14 cellular contexts compared by ENCODE assay signal in genomic region chr10:72954596-72955569, GRCh38. TPM values are rescaled to one million over a fixed set of nuclear protein-coding genes. Genes with fewer than 3 reads are reported as not detected.
DNase-seq lines count a peak whose midpoint lies in the region; ATAC-seq and TF ChIP-seq lines count a peak whose summit lies in the region.
"Had no signal": no experiment of that assay in that cellular context is flagged by ENCODE, and none has a peak within 500 bp of the region (broad histone marks: within the 10 kb centered on the region; RNA-seq: fewer than 3 reads in every experiment).

Gene PLA2G12B, minus strand, starts transcription at chr10:72954806. Its CDS starts 121 bp downstream, at chr10:72954685.

- WGBS in SK-N-SH (ENCODE audit: low lambda C conversion rate), result 60% methylated on average over 9 of the region's 12 CpGs
- WGBS in liver, result 34% methylated on average over 12 of the region's 12 CpGs
- WGBS in aorta, 2 donors, result 82 to 83% methylated on average over 12 of the region's 12 CpGs

- no peak for TF ChIP-seq RAD21 in SK-N-SH (IDR thresholded peaks at IDR 0.05; ENCODE audit: low read length)
- TF ChIP-seq RAD21 in liver (IDR thresholded peaks at IDR 0.05), result peak in 1 of 2 donors; percentile 26

- no peak within 1 kb of the TSS for H3K27ac ChIP-seq in SK-N-SH (ENCODE audit: low read depth in 2 of 2, low read length in 1 of 2)
- H3K27ac ChIP-seq in liver (ENCODE audit: low read depth in 1 of 2, low read length in 2 of 2), result peak within 1 kb of the TSS; percentile 93 to 99
- no peak within 1 kb of the TSS for H3K27ac ChIP-seq in aorta (ENCODE audit: low read depth in 1 of 2, low read length in 2 of 2)

- intact Hi-C loops in aorta (cut with DNase I), result no loop called here

- H3K4me1 ChIP-seq in BE2C, result peaks cover 8% of the 10 kb centered on the region
- peaks cover 0 to 13% of the 10 kb centered on the region in 2 experiments; a peak in 1 of 4 replicates for H3K4me1 ChIP-seq in SK-N-SH (ENCODE audit: control insufficient read depth in 1 of 2, insufficient read depth in 2 of 2, low read depth in 1 of 2, low read length in 1 of 2)
- peaks cover 5 to 31% (median 11%) of the 10 kb centered on the region in 4 donors for H3K4me1 ChIP-seq in liver (ENCODE audit: control insufficient read depth in 4 of 4, insufficient read depth in 4 of 4, low read length in 3 of 4)
- H3K4me1 ChIP-seq in aorta (ENCODE audit: control insufficient read depth in 1 of 2, insufficient read depth in 2 of 2, low read length in 2 of 2), result no peaks in the 10 kb centered on the region

- CTCF ChIA-PET in SK-N-SH (lab: Yijun Ruan, JAX), result interaction anchor here (0.7 to 1.5 kb wide), 2 partner anchors 14 to 35 kb away, joined by 3 read pairs; no protein-coding TSS in a partner anchor

- ATAC-seq in aorta (ENCODE audit: low FRiP score), result no peak
- ATAC-seq in HG03280 (IDR thresholded peaks at IDR 0.05; ENCODE audit: unreplicated experiment), result no peak
- ATAC-seq in HG03135 (IDR thresholded peaks at IDR 0.05; ENCODE audit: unreplicated experiment), result no peak

- H3K9me2 ChIP-seq in SK-N-SH, result no peaks in the 10 kb centered on the region

- TF ChIP-seq EP300 in SK-N-SH (IDR thresholded peaks at IDR 0.05; ENCODE audit: borderline replicate concordance in 1 of 2, low read depth in 1 of 2, low read length in 1 of 2), result no peak

- no peak for TF ChIP-seq CTCF in BE2C (IDR thresholded peaks at IDR 0.05; ENCODE audit: low read depth, low read length)
- no peak for TF ChIP-seq CTCF in SK-N-SH (IDR thresholded peaks at IDR 0.05)
- peak; percentile 9 for TF ChIP-seq CTCF in liver (IDR thresholded peaks at IDR 0.05; ENCODE audit: low read depth, low read length, missing input control)

- no peaks in the 10 kb centered on the region for H3K36me3 ChIP-seq in BE2C
- no peaks in the 10 kb centered on the region for H3K36me3 ChIP-seq in SK-N-SH (replicated peaks in 1 of 2; ENCODE audit: control insufficient read depth in 1 of 2, insufficient read depth in 2 of 2, low read length in 1 of 2)
- H3K36me3 ChIP-seq in liver (ENCODE audit: control insufficient read depth in 4 of 4, insufficient read depth in 3 of 4, low read depth in 1 of 4, low read length in 3 of 4), result no peaks in the 10 kb centered on the region
- no peaks in the 10 kb centered on the region for H3K36me3 ChIP-seq in aorta (ENCODE audit: control insufficient read depth in 1 of 2, insufficient read depth in 2 of 2, low read length in 1 of 2)

- no peak within 1 kb of the TSS for H3K4me2 ChIP-seq in SK-N-SH

- H3K9ac ChIP-seq in SK-N-SH (no peak within 1 kb of the TSS), liver (ENCODE audit: low read depth in 1 of 2, low read length in 2 of 2) (peak within 1 kb of the TSS; percentile 90 to 97)

- no peaks in the 10 kb centered on the region for H3K9me3 ChIP-seq in BE2C
- H3K9me3 ChIP-seq in SK-N-SH, result no peaks in the 10 kb centered on the region
- H3K9me3 ChIP-seq in liver (ENCODE audit: control insufficient read depth in 4 of 4, low read length in 3 of 4), result no peaks in the 10 kb centered on the region
- H3K9me3 ChIP-seq in aorta (ENCODE audit: control insufficient read depth, low read length), result no peaks in the 10 kb centered on the region

- H4K20me1 ChIP-seq in SK-N-SH (ENCODE audit: insufficient read depth), result no peaks in the 10 kb centered on the region

- H2AFZ ChIP-seq in SK-N-SH (ENCODE audit: low read depth), result no peak within 1 kb of the TSS

- H3K4me3 ChIP-seq in BE2C (ENCODE audit: low read depth, low read length) (no peak within 1 kb of the TSS), SK-N-SH (ENCODE audit: low read depth in 2 of 2, low read length in 1 of 2) (no peak within 1 kb of the TSS), liver (ENCODE audit: low read depth in 1 of 3, low read length in 3 of 3) (peak within 1 kb of the TSS; percentile 67 to 90 (median 85)), aorta (ENCODE audit: low read length in 2 of 2) (no peak within 1 kb of the TSS)

- no peaks in the 10 kb centered on the region for H3K79me2 ChIP-seq in SK-N-SH (ENCODE audit: insufficient read depth)

- POLR2A ChIA-PET in SK-N-SH (lab: Yijun Ruan, JAX), result no interaction called here

- H3K27me3 ChIP-seq in BE2C (no peaks in the 10 kb centered on the region), SK-N-SH (ENCODE audit: insufficient read depth) (no peaks in the 10 kb centered on the region), liver (ENCODE audit: control insufficient read depth in 4 of 4, insufficient read depth in 4 of 4, low read length in 3 of 4) (no peaks in the 10 kb centered on the region), aorta (ENCODE audit: control insufficient read depth in 1 of 2, insufficient read depth in 2 of 2, low read length in 1 of 2) (no peaks in the 10 kb centered on the region)

- peak; percentile 44 for DNase-seq in BE2C
- DNase-seq in NCI-H187 (lab: John Stamatoyannopoulos, UW), result peak; percentile 13 to 25
- DNase-seq in SK-N-SH, result peak; percentile 38
- DNase-seq in SIG-M5 (lab: John Stamatoyannopoulos, UW), result no peak
- no peak for DNase-seq in aorta
- DNase-seq: activated gamma-delta T cell; HCEC 1CT; immature natural killer cell; stimulated activated CD4-positive, alpha-beta T cell treated with anti-CD3 and anti-CD28 coated beads, Interleukin-4, amount 100 ng/mL, for 24 hours had no signal

- H3F3A ChIP-seq in SK-N-SH (replicated peaks; ENCODE audit: insufficient read depth), result no peaks in the 10 kb centered on the region

TF ChIP-seq in SK-N-SH, 30 proteins besides CTCF, POLR2A, EP300 and RAD21 (continues in another document):
- TF ChIP-seq RCOR1 (IDR thresholded peaks at IDR 0.05; ENCODE audit: low read length) (no peak), TEAD4 (IDR thresholded peaks at IDR 0.05; ENCODE audit: borderline replicate concordance, insufficient read depth) (no peak), YY1 (IDR thresholded peaks at IDR 0.05; ENCODE audit: low read depth) (no peak), ZBTB33 (IDR thresholded peaks at IDR 0.05; ENCODE audit: borderline replicate concordance, low read depth) (no peak), NFIC (IDR thresholded peaks at IDR 0.05; ENCODE audit: borderline replicate concordance) (no peak), NRF1 (IDR thresholded peaks at IDR 0.05; ENCODE audit: low read depth, low read length) (no peak), TCF12 (IDR thresholded peaks at IDR 0.05) (no peak), TAF1 (IDR thresholded peaks at IDR 0.05; ENCODE audit: borderline replicate concordance, low read depth, low read length) (no peak), CHD2 (IDR thresholded peaks at IDR 0.05; ENCODE audit: low read length, partially characterized antibody) (no peak), FOSL2 (IDR thresholded peaks at IDR 0.05; ENCODE audit: borderline replicate concordance, low read depth) (no peak)

TF ChIP-seq in liver, 16 proteins besides CTCF, POLR2A, EP300 and RAD21 (continues in another document):
- TF ChIP-seq HNF4A (conservative IDR thresholded peaks at IDR 0.05), result peak; percentile 93
- no peak for TF ChIP-seq ZBTB33 (IDR thresholded peaks at IDR 0.05)
- peak; percentile 68 for TF ChIP-seq NR2F2 (IDR thresholded peaks at IDR 0.05)
- peak; percentile 77 to 83 for TF ChIP-seq JUND (IDR thresholded peaks at IDR 0.05)
- TF ChIP-seq REST (IDR thresholded peaks at IDR 0.05), result peak; percentile 89
- TF ChIP-seq SP1 (IDR thresholded peaks at IDR 0.05), result peak; percentile 80
- TF ChIP-seq MAX (IDR thresholded peaks at IDR 0.05), result peak; percentile 52

RNA-seq across cellular contexts. Expression of gene PLA2G12B, which starts in this region (rescaled TPM):
- not detected for polyA plus RNA-seq in BE2C (2012; ENCODE audit: insufficient read depth, insufficient read length, low read depth)
- not detected in 2 replicates for polyA plus RNA-seq in SK-N-SH (2012; rRNA removed)
- polyA plus RNA-seq in SK-N-SH (2012; cell fraction: cytosol; rRNA removed), result 0.04 TPM in 1 of 2 replicates, not detected in the other
- polyA plus RNA-seq in SK-N-SH (2012; cell fraction: nucleus; rRNA removed), result not detected in 2 replicates
- 10 to 100 TPM; 53.7 to 60.2 TPM for total RNA-seq in liver
- 10 to 100 TPM; 31.9 to 41.0 TPM for polyA plus RNA-seq in liver
- total RNA-seq in aorta, result not detected
- polyA plus RNA-seq in aorta, result 1 to 10 TPM in 1 of 2 donors, not detected in 1; 4.4 TPM
- total RNA-seq: fibroblast of lung, omental fat pad had no signal
- polyA plus RNA-seq: fibroblast of lung, immature natural killer cell had no signal

Comparison
In these comparisons a context has a peak if more than half of its experiments do, and no peak if none do; other contexts are left out.
1. RNA of gene PLA2G12B (total RNA-seq): 53.7 to 60.2 TPM in liver; not detected in aorta; every median in the first group is over 10 times any median in the second.
2. RNA of gene PLA2G12B (polyA plus RNA-seq): 31.9 to 41.0 TPM in liver; 4.4 TPM in aorta and 0.04 TPM in SK-N-SH; every median in the first group is over 4 times any median in the second.
3. Peak in DNase-seq in SK-N-SH; RNA of the gene not detected or under 1 TPM.
4. DNase-seq: peak in BE2C (single experiment) and NCI-H187 (2 of 2); none in SIG-M5 (single experiment) and aorta (0 of 2).
5. H3K4me3 ChIP-seq: peak in liver (3 of 3); none in BE2C (single experiment), SK-N-SH (0 of 2) and aorta (0 of 2).
6. H3K27ac ChIP-seq: peak in liver (2 of 2); none in SK-N-SH (0 of 2) and aorta (0 of 2).